8 cellular contexts compared by ENCODE assay signal in genomic region chr9:96449844-96450612, GRCh38. TPM values are rescaled to one million over a fixed set of nuclear protein-coding genes. Genes with fewer than 3 reads are reported as not detected.
DNase-seq lines count a peak whose midpoint lies in the region; ATAC-seq, FAIRE-seq and TF ChIP-seq lines count a peak whose summit lies in the region.

A gene with protein sequence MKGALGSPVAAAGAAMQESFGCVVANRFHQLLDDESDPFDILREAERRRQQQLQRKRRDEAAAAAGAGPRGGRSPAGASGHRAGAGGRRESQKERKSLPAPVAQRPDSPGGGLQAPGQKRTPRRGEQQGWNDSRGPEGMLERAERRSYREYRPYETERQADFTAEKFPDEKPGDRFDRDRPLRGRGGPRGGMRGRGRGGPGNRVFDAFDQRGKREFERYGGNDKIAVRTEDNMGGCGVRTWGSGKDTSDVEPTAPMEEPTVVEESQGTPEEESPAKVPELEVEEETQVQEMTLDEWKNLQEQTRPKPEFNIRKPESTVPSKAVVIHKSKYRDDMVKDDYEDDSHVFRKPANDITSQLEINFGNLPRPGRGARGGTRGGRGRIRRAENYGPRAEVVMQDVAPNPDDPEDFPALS (plus strand): TSS chr9:96450169. CDS start chr9:96450280, 111 bp downstream.

- CTCF ChIA-PET in GM10248 (lab: Yijun Ruan, JAX) = interaction anchor here (0.8 to 2.5 kb wide), 9 partner anchors 8 to 217 kb away, joined by 3 to 11 read pairs (median 6); no protein-coding TSS in a partner anchor

- H3K27me3 ChIP-seq in pancreas (no peaks in the 10 kb centered on the region), thyroid gland (no peaks in the 10 kb centered on the region)

- H3K27ac Mint-ChIP-seq in activated naive CD8-positive, alpha-beta T cell = peak within 1 kb of the TSS; percentile 46

- peaks cover 28% of the 10 kb centered on the region for H3K4me1 Mint-ChIP-seq in activated naive CD8-positive, alpha-beta T cell (ENCODE audit: low read depth)

- H3K4me1 ChIP-seq in pancreas (no peaks in the 10 kb centered on the region), thyroid gland (peaks cover 3 to 4% of the 10 kb centered on the region in 2 donors)

- peak within 1 kb of the TSS; percentile 94 for H3K4me3 Mint-ChIP-seq in activated naive CD8-positive, alpha-beta T cell

- POLR2A ChIA-PET in GM10248 (lab: Yijun Ruan, JAX) = interaction anchor here (0.6 to 0.7 kb wide), 3 partner anchors 123 to 1537 kb away, joined by 3 to 5 read pairs (median 3); no protein-coding TSS in a partner anchor

- DNase-seq in GM10248 (ENCODE audit: extremely low spot score) (peak; percentile 98), NCI-H1092 treated with DMSO at 0.1 percent for 48 hours (lab: John Stamatoyannopoulos, UW) (peak; percentile 95), head of caudate nucleus (peak; percentile 92 to 99 (median 97)), pancreas (peak; percentile 94 to 99 (median 96)), thyroid gland (peak; percentile 98)

- ATAC-seq in HG02623 (IDR thresholded peaks at IDR 0.05; ENCODE audit: unreplicated experiment) = peak; percentile 91
- ATAC-seq in SK-N-SH treated with all-trans-retinoic acid at 6 μM for 48 hours = peak; percentile 91
- peak; percentile 98 to 99 (median 99) for ATAC-seq in pancreas

- peak; percentile 95 to 96 for TF ChIP-seq POLR2A in thyroid gland (IDR thresholded peaks at IDR 0.05)

- 0% methylated on average over 88 to 108 of the region's 108 CpGs for WGBS in pancreas, 2 donors
- WGBS in thyroid gland, 2 donors = 0% methylated on average over 7 to 20 of the region's 108 CpGs

- H3K36me3 Mint-ChIP-seq in activated naive CD8-positive, alpha-beta T cell = no peaks in the 10 kb centered on the region

- TF ChIP-seq CTCF in GM10248 (IDR thresholded peaks at IDR 0.05; ENCODE audit: control extremely low read depth, extremely low read depth, low read depth, missing control alignments) (no peak), pancreas (IDR thresholded peaks at IDR 0.05) (no peak), thyroid gland (IDR thresholded peaks at IDR 0.05) (no peak)

- no peaks in the 10 kb centered on the region for H3K27me3 Mint-ChIP-seq in activated naive CD8-positive, alpha-beta T cell

- intact Hi-C loops in head of caudate nucleus (cut with DNase I) = loop anchor here (2.0 to 10.0 kb wide), 4 partner anchors 31 to 205 kb away; partner anchors contain the start of genes CDC14B, PRXL2C and ZNF367
- intact Hi-C loops in pancreas (cut with DNase I) = no loop called here
- intact Hi-C loops in thyroid gland (cut with DNase I) = loop anchor here (5.0 to 10.0 kb wide), 5 partner anchors 55 to 217 kb away; no protein-coding TSS in a partner anchor

- no peak for FAIRE-seq in pancreas (lab: Jason Lieb, UNC)

- peak within 1 kb of the TSS; percentile 60 to 74 (median 66) for H3K4me3 ChIP-seq in pancreas
- H3K4me3 ChIP-seq in thyroid gland (replicated peaks in 1 of 3) = peak within 1 kb of the TSS; percentile 54 to 61 (median 59)

- H3K27ac ChIP-seq in pancreas (peak within 1 kb of the TSS in 3 of 4 donors; percentile 33 to 51 (median 50)), thyroid gland (peak within 1 kb of the TSS in 2 of 3 donors; percentile 43 to 73)

- H3K9me3 Mint-ChIP-seq in activated naive CD8-positive, alpha-beta T cell (ENCODE audit: low read depth) = no peaks in the 10 kb centered on the region

- no peaks in the 10 kb centered on the region for H3K36me3 ChIP-seq in pancreas
- no peaks in the 10 kb centered on the region for H3K36me3 ChIP-seq in thyroid gland

- H3K9me3 ChIP-seq in pancreas = no peaks in the 10 kb centered on the region
- H3K9me3 ChIP-seq in thyroid gland = no peaks in the 10 kb centered on the region

TF ChIP-seq in SK-N-SH treated with all-trans-retinoic acid at 6 μM for 48 hours, 23 proteins besides CTCF, POLR2A, EP300 and RAD21:
- TF ChIP-seq GLIS3 (CRISPR knock-in tag; IDR thresholded peaks at IDR 0.05) = no peak
- no peak for TF ChIP-seq BACH2 (CRISPR knock-in tag; IDR thresholded peaks at IDR 0.05; ENCODE audit: borderline replicate concordance)
- TF ChIP-seq PPARA (CRISPR knock-in tag; IDR thresholded peaks at IDR 0.05; ENCODE audit: borderline replicate concordance) = no peak
- no peak for TF ChIP-seq ZC3H10 (CRISPR knock-in tag; IDR thresholded peaks at IDR 0.05)
- TF ChIP-seq ZNF565 (CRISPR knock-in tag; conservative IDR thresholded peaks at IDR 0.05; ENCODE audit: low read depth) = no peak
- TF ChIP-seq, protein P1, sequence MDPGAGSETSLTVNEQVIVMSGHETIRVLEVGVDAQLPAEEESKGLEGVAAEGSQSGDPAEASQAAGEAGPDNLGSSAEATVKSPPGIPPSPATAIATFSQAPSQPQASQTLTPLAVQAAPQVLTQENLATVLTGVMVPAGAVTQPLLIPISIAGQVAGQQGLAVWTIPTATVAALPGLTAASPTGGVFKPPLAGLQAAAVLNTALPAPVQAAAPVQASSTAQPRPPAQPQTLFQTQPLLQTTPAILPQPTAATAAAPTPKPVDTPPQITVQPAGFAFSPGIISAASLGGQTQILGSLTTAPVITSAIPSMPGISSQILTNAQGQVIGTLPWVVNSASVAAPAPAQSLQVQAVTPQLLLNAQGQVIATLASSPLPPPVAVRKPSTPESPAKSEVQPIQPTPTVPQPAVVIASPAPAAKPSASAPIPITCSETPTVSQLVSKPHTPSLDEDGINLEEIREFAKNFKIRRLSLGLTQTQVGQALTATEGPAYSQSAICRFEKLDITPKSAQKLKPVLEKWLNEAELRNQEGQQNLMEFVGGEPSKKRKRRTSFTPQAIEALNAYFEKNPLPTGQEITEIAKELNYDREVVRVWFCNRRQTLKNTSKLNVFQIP (CRISPR knock-in tag; IDR thresholded peaks at IDR 0.05; ENCODE audit: borderline replicate concordance, low read depth) = no peak
TF ChIP-seq in SK-N-SH treated with all-trans-retinoic acid at 6 μM for 48 hours: peak in this region for 0.

RNA-seq across cellular contexts. Expression of the gene that starts here (rescaled TPM):
- 1 to 10 TPM; 2.8 to 5.1 (median 3.2) TPM for total RNA-seq in pancreas
- polyA plus RNA-seq in pancreas = 10 to 100 TPM in 1 of 2 donors, 1 to 10 TPM in 1; 7.1 to 13.0 TPM
- total RNA-seq in thyroid gland = 10 to 100 TPM; 18.4 to 24.1 (median 20.8) TPM

Comparison
In these comparisons a context has a peak if more than half of its experiments do, and no peak if none do; other contexts are left out.
1. Peak in every context shown above with its lines: DNase-seq, ATAC-seq, H3K4me3 ChIP-seq and H3K27ac ChIP-seq.
2. intact Hi-C loops: an anchor here in head of caudate nucleus (2.0 to 10.0 kb wide) and thyroid gland (5.0 to 10.0 kb wide); none called in pancreas.